ENCODE assay signal across 16 cellular contexts in the genomic region with DNA sequence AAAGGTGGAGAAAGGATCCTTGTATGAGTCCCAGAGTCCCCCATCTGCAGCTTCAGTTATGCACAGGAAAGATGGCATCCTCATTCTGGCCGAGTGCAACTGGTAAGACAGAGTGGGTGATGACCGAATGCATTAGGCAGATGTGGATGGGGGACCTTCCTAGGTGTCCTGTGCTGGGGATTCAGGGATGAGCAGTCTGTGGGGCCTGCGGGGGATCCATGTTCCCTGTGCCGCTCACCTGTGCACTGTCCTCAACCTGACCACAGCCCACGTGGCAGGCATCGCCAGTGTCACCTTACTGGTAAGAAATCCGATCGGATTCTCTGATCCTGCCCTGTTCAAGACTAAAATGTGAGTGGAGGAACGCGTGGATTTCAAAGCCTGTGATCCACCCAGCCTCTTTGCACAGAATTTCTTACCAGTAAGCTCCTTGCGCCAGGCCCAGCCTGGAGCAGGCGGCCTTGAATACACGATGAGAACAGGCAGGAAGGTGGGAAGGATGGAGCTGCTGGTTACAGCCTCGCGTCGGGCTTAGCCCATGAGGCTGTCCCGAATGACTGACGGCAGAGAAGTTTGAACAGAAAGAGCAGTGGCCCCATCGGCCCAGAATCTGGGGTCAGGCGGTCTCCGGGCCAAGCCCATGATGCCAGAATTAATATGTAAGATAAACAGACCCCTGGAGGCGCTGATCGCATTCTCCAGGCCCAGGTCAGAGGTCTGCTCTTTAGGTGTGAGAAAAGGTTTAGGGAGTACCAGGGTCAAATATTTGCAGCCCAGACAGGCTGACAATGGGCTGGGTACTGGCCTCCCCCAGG. TPM values are rescaled to one million over a fixed set of nuclear protein-coding genes. Genes with fewer than 3 reads are reported as not detected.
DNase-seq lines count a peak whose midpoint lies in the region; TF ChIP-seq lines count a peak whose summit lies in the region.
"Had no signal": no experiment of that assay in that cellular context is flagged by ENCODE, and none has a peak within 500 bp of the region (broad histone marks: within the 10 kb centered on the region; RNA-seq: fewer than 3 reads in every experiment).

No MANE protein-coding gene starts in this region.

- TF ChIP-seq CTCF in chondrocyte (IDR thresholded peaks at IDR 0.05) = no peak
- TF ChIP-seq CTCF in mesothelial cell of epicardium (IDR thresholded peaks at IDR 0.05; ENCODE audit: unreplicated experiment) = no peak
- TF ChIP-seq CTCF in stomach (IDR thresholded peaks at IDR 0.05) = no peak
- no peak for TF ChIP-seq CTCF in testis (IDR thresholded peaks at IDR 0.05)

- H3K4me1 Mint-ChIP-seq in chondrocyte (ENCODE audit: low read depth) (no peaks in the 10 kb centered on the region), mesothelial cell of epicardium (no peaks in the 10 kb centered on the region)
- no peaks in the 10 kb centered on the region for H3K4me1 Mint-ChIP-seq in activated T-helper 1 cell treated with anti-CD3 and anti-CD28 coated beads, Interleukin-12 subunit alpha, Interleukin-12 subunit beta, Interleukin-2, Interleukin-4 antibody, amounts not matched to agents 30 ng/mL and 10 ng/mL and 1 ng/mL, durations not matched to agents 14 hours and 24 hours and 36 hours (ENCODE audit: low read depth)
- H3K4me1 Mint-ChIP-seq: CD14-positive monocyte had no signal

- WGBS in stomach, 5 donors = 58 to 62% (median 61%) methylated on average over 23 of the region's 23 CpGs
- WGBS in testis, 2 donors = 66 to 85% methylated on average over 15 to 23 of the region's 23 CpGs

- H3K36me3 Mint-ChIP-seq in chondrocyte (ENCODE audit: low read depth) (no peaks in the 10 kb centered on the region), mesothelial cell of epicardium (no peaks in the 10 kb centered on the region)
- H3K36me3 Mint-ChIP-seq in activated T-helper 1 cell treated with anti-CD3 and anti-CD28 coated beads, Interleukin-12 subunit alpha, Interleukin-12 subunit beta, Interleukin-2, Interleukin-4 antibody, amounts not matched to agents 30 ng/mL and 10 ng/mL and 1 ng/mL, durations not matched to agents 14 hours and 24 hours and 36 hours (ENCODE audit: low read depth) = no peaks in the 10 kb centered on the region
- H3K36me3 Mint-ChIP-seq: CD14-positive monocyte had no signal

- H3K4me3 Mint-ChIP-seq in chondrocyte (ENCODE audit: unreplicated experiment) = no peak overlapping the region
- H3K4me3 Mint-ChIP-seq in mesothelial cell of epicardium = no peak overlapping the region
- H3K4me3 Mint-ChIP-seq in activated T-helper 1 cell treated with anti-CD3 and anti-CD28 coated beads, Interleukin-12 subunit alpha, Interleukin-12 subunit beta, Interleukin-2, Interleukin-4 antibody, amounts not matched to agents 30 ng/mL and 10 ng/mL and 1 ng/mL, durations not matched to agents 14 hours and 24 hours and 36 hours = no peak overlapping the region
- H3K4me3 Mint-ChIP-seq: CD14-positive monocyte, H9 had no signal

- DNase-seq in H7 (peak; percentile 24), chondrocyte (ENCODE audit: low spot score) (peak; percentile 64), mesothelial cell of epicardium (ENCODE audit: low spot score in 2 of 2, unreplicated experiment in 2 of 2) (peak; percentile 3 to 29), stomach (peak; percentile 21), testis (no peak), GM19240 (ENCODE audit: insufficient read length, low spot score) (no peak)
- no peak for DNase-seq in activated T-helper 1 cell treated with anti-CD3 and anti-CD28 coated beads, Interleukin-12 subunit alpha, Interleukin-12 subunit beta, Interleukin-2, Interleukin-4 antibody, amounts not matched to agents 30 ng/mL and 10 ng/mL and 1 ng/mL, durations not matched to agents 14 hours and 24 hours and 36 hours (ENCODE audit: low spot score)
- DNase-seq: AML-193, DMS153, NCI-H187 treated with DMSO at 0.1 percent for 48 hours, NCI-H748 treated with DMSO at 0.1 percent for 48 hours, SJCRH30 had no signal

- H3K9me3 Mint-ChIP-seq in chondrocyte (ENCODE audit: low read depth) (no peaks in the 10 kb centered on the region), mesothelial cell of epicardium (no peaks in the 10 kb centered on the region)
- H3K9me3 Mint-ChIP-seq in activated T-helper 1 cell treated with anti-CD3 and anti-CD28 coated beads, Interleukin-12 subunit alpha, Interleukin-12 subunit beta, Interleukin-2, Interleukin-4 antibody, amounts not matched to agents 30 ng/mL and 10 ng/mL and 1 ng/mL, durations not matched to agents 14 hours and 24 hours and 36 hours = no peaks in the 10 kb centered on the region

- H3K27me3 Mint-ChIP-seq in chondrocyte (ENCODE audit: low read depth) (peaks cover 30% of the 10 kb centered on the region), mesothelial cell of epicardium (ENCODE audit: low read depth) (peaks cover 21% of the 10 kb centered on the region)
- H3K27me3 Mint-ChIP-seq in activated T-helper 1 cell treated with anti-CD3 and anti-CD28 coated beads, Interleukin-12 subunit alpha, Interleukin-12 subunit beta, Interleukin-2, Interleukin-4 antibody, amounts not matched to agents 30 ng/mL and 10 ng/mL and 1 ng/mL, durations not matched to agents 14 hours and 24 hours and 36 hours (ENCODE audit: insufficient read depth) = no peaks in the 10 kb centered on the region

- H3K9me3 ChIP-seq in stomach (no peaks in the 10 kb centered on the region), testis (no peaks in the 10 kb centered on the region)

- no peak for TF ChIP-seq EP300 in stomach (IDR thresholded peaks at IDR 0.05)

- H3K4me1 ChIP-seq in stomach (no peaks in the 10 kb centered on the region), testis (no peaks in the 10 kb centered on the region)
- H3K4me1 ChIP-seq: SJCRH30 had no signal

- TF ChIP-seq POLR2A in stomach (IDR thresholded peaks at IDR 0.05) (no peak), testis (IDR thresholded peaks at IDR 0.05) (no peak)

- H3K27ac Mint-ChIP-seq in chondrocyte (ENCODE audit: unreplicated experiment) (no peak overlapping the region), mesothelial cell of epicardium (no peak overlapping the region)
- no peak overlapping the region for H3K27ac Mint-ChIP-seq in activated T-helper 1 cell treated with anti-CD3 and anti-CD28 coated beads, Interleukin-12 subunit alpha, Interleukin-12 subunit beta, Interleukin-2, Interleukin-4 antibody, amounts not matched to agents 30 ng/mL and 10 ng/mL and 1 ng/mL, durations not matched to agents 14 hours and 24 hours and 36 hours
- H3K27ac Mint-ChIP-seq: CD14-positive monocyte, H9 had no signal

- H3K4me3 ChIP-seq in H7 (ENCODE audit: insufficient read depth, low read depth, low read length) = no peak overlapping the region
- H3K4me3 ChIP-seq in stomach = no peak overlapping the region
- H3K4me3 ChIP-seq in testis = no peak overlapping the region
- H3K4me3 ChIP-seq: SJCRH30 had no signal

- H3K27me3 ChIP-seq in H7 (ENCODE audit: control insufficient read depth, insufficient read depth, low read length) (no peaks in the 10 kb centered on the region), stomach (peaks cover 0 to 65% (median 0%) of the 10 kb centered on the region in 3 donors), testis (no peaks in the 10 kb centered on the region)

- intact Hi-C loops in stomach (cut with DNase I; ENCODE audit: low total_unique reads) (no loop called here), testis (cut with DNase I; ENCODE audit: low total_unique reads) (no loop called here)
- intact Hi-C loops in activated T-helper 1 cell treated with anti-CD3 and anti-CD28 coated beads, Interleukin-12 subunit alpha, Interleukin-12 subunit beta, Interleukin-2, Interleukin-4 antibody, amounts not matched to agents 30 ng/mL and 10 ng/mL and 1 ng/mL, durations not matched to agents 14 hours and 24 hours and 36 hours (cut with micrococcal nuclease) = no loop called here

- H3K27ac ChIP-seq in stomach (no peak overlapping the region), testis (no peak overlapping the region)
- H3K27ac ChIP-seq: HL-60, RWPE1, SJCRH30 had no signal

- H3K36me3 ChIP-seq in H7 (replicated peaks; ENCODE audit: control insufficient read depth, insufficient read depth, low read length) (no peaks in the 10 kb centered on the region), stomach (no peaks in the 10 kb centered on the region), testis (ENCODE audit: low read depth, missing control alignments) (no peaks in the 10 kb centered on the region)
- H3K36me3 ChIP-seq: SJCRH30 had no signal

RNA-seq across cellular contexts. Expression of gene CPZ, which starts 56.5 kb away (rescaled TPM):
- total RNA-seq in H7 (2014; rRNA removed; shearing (Covaris generic)) = 25.3 and 29.7 TPM in 2 replicates
- 8.9 to 22.2 TPM (median 9.5 TPM) in 3 replicates for total RNA-seq in chondrocyte
- 32.0 to 38.6 TPM (median 32.8 TPM) in 3 replicates for total RNA-seq in mesothelial cell of epicardium
- 10 to 100 TPM in 1 of 5 donors, 1 to 10 TPM in 2, not detected in 2; 2.3 to 13.2 (median 4.3) TPM for total RNA-seq in stomach
- polyA plus RNA-seq in stomach = 1 to 10 TPM in 1 of 3 donors, under 1 TPM in 2; 0.25 to 7.5 (median 0.92) TPM
- 10 to 100 TPM in 1 of 2 donors, 1 to 10 TPM in 1; 2.0 to 10.2 TPM for total RNA-seq in testis
- polyA plus RNA-seq in testis (ENCODE audit: insufficient read depth, low read depth, low replicate concordance) = 21.9 TPM
- total RNA-seq in activated T-helper 1 cell treated with anti-CD3 and anti-CD28 coated beads, Interleukin-12 subunit alpha, Interleukin-12 subunit beta, Interleukin-2, Interleukin-4 antibody, amounts not matched to agents 30 ng/mL and 10 ng/mL and 1 ng/mL, durations not matched to agents 14 hours and 24 hours and 36 hours = not detected in 2 replicates
- polyA plus RNA-seq: CD14-positive monocyte had no signal

Comparison
In these comparisons a context has a peak if more than half of its experiments do, and no peak if none do; other contexts are left out.
1. DNase-seq: peak in H7 (single experiment), chondrocyte (single experiment), mesothelial cell of epicardium (2 of 2) and stomach (single experiment); none in testis (single experiment), GM19240 (single experiment) and activated T-helper 1 cell treated with anti-CD3 and anti-CD28 coated beads, Interleukin-12 subunit alpha, Interleukin-12 subunit beta, Interleukin-2, Interleukin-4 antibody, amounts not matched to agents 30 ng/mL and 10 ng/mL and 1 ng/mL, durations not matched to agents 14 hours and 24 hours and 36 hours (single experiment).